ENCODE assay signal across 9 cellular contexts in genomic region chr13:27654059-27654458, GRCh38.
"Had no signal": no experiment of that assay in that cellular context is flagged by ENCODE, and none has a peak within 500 bp of the region (broad histone marks: within the 10 kb centered on the region; RNA-seq: fewer than 3 reads in every experiment).

No MANE protein-coding gene starts in this region.

- H3K4me1 ChIP-seq: HAP-1 had no signal

- ATAC-seq: GM23338, HCT116 had no signal

- H3K27ac ChIP-seq: GM23248 had no signal

- DNase-seq: GM23248, GOT3, H7, H9, HCEC 1CT, HFFc6 had no signal

- H3K4me3 ChIP-seq: GM23248, GM23338, HAP-1 had no signal
